In the genomic region with DNA sequence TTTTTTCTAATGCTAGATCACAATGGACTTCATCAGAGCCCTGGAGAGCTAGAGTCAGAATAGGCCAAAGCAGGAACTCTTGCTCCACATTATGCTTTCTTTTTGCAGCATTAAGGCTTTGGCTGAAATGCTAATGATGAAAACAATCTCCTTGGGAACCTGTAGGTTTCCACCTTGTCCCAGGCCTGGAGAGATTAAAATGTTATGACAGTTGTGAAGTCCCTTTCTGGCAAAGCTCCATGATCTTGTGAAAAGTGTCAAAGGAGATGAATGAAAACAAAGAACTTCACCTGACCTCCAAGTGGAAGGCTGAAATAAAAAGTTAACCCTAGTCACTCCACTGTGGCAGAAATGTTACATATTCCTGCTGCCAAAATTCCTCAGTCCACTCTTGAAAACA, we compare ENCODE assay signal across 15 cellular contexts.
"Had no signal": no experiment of that assay in that cellular context is flagged by ENCODE, and none has a peak within 500 bp of the region (broad histone marks: within the 10 kb centered on the region; RNA-seq: fewer than 3 reads in every experiment).

No MANE protein-coding gene starts in this region.

- H3K9me3 ChIP-seq: ascending aorta, suprapubic skin had no signal

- DNase-seq: activated CD4-positive, alpha-beta T cell treated with anti-CD3 and anti-CD28 coated beads for 48 hours; activated CD8-positive, alpha-beta memory T cell treated with anti-CD3 and anti-CD28 coated beads, Interleukin-2, amount 50 U/mL, for 48 hours; activated CD8-positive, alpha-beta T cell treated with anti-CD3 and anti-CD28 coated beads, Interleukin-2, amount 10 ng/mL, durations not matched to agents 7 days and 5 days; activated naive CD4-positive, alpha-beta T cell; effector CD8-positive, alpha-beta T cell; immature natural killer cell; left colon; mammary epithelial cell; stimulated activated CD4-positive, alpha-beta T cell treated with anti-CD3 and anti-CD28 coated beads, Interleukin-4, amount 100 ng/mL, for 1 hour; stimulated activated CD8-positive, alpha-beta memory T cell treated with anti-CD3 and anti-CD28 coated beads, Interleukin-4, amount 100 ng/mL, for 48 hours; stimulated activated naive CD8-positive, alpha-beta T cell treated with anti-CD3 and anti-CD28 coated beads, Interleukin-15, Interleukin-2, amounts not matched to agents 100 U/mL and 50 U/mL, for 24 hours had no signal

- H3K27me3 ChIP-seq: ascending aorta, suprapubic skin had no signal

- H3K36me3 ChIP-seq: ascending aorta, suprapubic skin had no signal

- H3K4me3 ChIP-seq: ascending aorta, coronary artery, suprapubic skin had no signal

- H3K27ac ChIP-seq: ascending aorta, coronary artery, epithelial cell of prostate, suprapubic skin had no signal

- H3K4me1 ChIP-seq: ascending aorta had no signal
